Comparison of ENCODE assay signal across 1 cellular context in the genomic region with DNA sequence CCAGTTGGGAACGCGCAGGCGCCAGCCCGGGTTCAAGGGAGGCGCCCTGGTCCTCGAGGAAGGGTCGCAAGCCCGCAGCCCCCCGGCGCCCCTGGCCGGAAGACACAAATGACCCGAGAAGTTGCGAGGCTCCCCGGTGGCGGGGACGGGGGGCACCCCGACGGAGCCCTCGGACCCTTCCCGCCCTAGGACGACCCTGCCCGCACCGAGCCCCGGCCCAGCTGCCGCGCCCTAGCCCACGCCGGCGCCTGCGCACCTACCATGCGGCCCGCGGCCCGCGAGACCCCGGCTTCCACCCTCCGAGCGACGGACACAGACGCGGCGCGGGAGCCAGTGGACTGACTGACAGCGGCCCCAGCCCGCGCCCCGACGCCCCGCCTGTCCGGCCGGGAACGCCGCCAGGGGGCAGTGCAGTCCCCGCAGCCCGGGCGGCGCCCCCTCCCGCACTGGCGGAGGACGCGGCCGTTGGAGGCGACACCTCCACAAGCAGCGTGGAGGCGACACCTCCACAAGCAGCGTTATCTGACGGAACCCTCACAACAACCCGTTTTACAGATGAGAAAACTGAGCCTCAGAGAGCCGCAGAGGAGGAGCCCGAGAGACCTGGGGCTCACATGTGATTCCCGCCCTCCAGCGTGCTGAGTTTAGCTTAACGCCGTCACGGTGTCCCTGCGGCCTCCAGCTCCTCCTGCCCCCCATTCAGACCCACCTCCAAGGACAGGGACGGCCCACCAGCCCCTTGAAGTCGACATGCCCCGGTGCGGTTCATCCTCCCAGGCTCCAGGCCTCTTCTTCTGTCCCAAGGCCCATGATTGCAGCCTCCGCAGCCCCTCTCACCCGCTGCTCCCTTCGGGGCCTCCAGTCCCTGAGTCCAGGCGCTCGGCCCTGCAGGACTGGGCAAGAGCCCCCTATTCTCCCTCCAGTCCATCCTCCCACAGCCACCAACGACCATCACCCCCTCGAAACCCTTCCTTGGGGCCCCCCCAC.
TF ChIP-seq lines count a peak whose summit lies in the region.

A gene with protein sequence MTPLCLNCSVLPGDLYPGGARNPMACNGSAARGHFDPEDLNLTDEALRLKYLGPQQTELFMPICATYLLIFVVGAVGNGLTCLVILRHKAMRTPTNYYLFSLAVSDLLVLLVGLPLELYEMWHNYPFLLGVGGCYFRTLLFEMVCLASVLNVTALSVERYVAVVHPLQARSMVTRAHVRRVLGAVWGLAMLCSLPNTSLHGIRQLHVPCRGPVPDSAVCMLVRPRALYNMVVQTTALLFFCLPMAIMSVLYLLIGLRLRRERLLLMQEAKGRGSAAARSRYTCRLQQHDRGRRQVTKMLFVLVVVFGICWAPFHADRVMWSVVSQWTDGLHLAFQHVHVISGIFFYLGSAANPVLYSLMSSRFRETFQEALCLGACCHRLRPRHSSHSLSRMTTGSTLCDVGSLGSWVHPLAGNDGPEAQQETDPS (minus strand): TSS at position 347 of the 987 bp plus-strand sequence. CDS start 84 bp downstream, at position 263.

TF ChIP-seq in K562, 482 proteins besides CTCF, POLR2A, EP300 and RAD21 (continued from another document and continues in another):
- TF ChIP-seq, protein P1, sequence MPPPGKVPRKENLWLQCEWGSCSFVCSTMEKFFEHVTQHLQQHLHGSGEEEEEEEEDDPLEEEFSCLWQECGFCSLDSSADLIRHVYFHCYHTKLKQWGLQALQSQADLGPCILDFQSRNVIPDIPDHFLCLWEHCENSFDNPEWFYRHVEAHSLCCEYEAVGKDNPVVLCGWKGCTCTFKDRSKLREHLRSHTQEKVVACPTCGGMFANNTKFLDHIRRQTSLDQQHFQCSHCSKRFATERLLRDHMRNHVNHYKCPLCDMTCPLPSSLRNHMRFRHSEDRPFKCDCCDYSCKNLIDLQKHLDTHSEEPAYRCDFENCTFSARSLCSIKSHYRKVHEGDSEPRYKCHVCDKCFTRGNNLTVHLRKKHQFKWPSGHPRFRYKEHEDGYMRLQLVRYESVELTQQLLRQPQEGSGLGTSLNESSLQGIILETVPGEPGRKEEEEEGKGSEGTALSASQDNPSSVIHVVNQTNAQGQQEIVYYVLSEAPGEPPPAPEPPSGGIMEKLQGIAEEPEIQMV (tag; conservative IDR thresholded peaks at IDR 0.05; ENCODE audit: low read depth) = no peak
- TF ChIP-seq, protein P2, sequence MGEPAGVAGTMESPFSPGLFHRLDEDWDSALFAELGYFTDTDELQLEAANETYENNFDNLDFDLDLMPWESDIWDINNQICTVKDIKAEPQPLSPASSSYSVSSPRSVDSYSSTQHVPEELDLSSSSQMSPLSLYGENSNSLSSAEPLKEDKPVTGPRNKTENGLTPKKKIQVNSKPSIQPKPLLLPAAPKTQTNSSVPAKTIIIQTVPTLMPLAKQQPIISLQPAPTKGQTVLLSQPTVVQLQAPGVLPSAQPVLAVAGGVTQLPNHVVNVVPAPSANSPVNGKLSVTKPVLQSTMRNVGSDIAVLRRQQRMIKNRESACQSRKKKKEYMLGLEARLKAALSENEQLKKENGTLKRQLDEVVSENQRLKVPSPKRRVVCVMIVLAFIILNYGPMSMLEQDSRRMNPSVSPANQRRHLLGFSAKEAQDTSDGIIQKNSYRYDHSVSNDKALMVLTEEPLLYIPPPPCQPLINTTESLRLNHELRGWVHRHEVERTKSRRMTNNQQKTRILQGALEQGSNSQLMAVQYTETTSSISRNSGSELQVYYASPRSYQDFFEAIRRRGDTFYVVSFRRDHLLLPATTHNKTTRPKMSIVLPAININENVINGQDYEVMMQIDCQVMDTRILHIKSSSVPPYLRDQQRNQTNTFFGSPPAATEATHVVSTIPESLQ (CRISPR knock-in tag; IDR thresholded peaks at IDR 0.05) = no peak
- no peak for TF ChIP-seq TCF7 (IDR thresholded peaks at IDR 0.05; ENCODE audit: borderline replicate concordance)
- TF ChIP-seq KDM1A (IDR thresholded peaks at IDR 0.05) = peak; percentile 68 to 82
- peak in 2 of 3 experiments; percentile 7 to 29 for TF ChIP-seq YY1 (IDR thresholded peaks at IDR 0.05; ENCODE audit: borderline replicate concordance in 1 of 3, control insufficient read depth in 1 of 3, extremely low read depth in 1 of 3, insufficient read depth in 3 of 3, insufficient read length in 1 of 3, insufficient replicate concordance in 2 of 3, low read depth in 1 of 3, low read length in 2 of 3)
- TF ChIP-seq, protein P3, sequence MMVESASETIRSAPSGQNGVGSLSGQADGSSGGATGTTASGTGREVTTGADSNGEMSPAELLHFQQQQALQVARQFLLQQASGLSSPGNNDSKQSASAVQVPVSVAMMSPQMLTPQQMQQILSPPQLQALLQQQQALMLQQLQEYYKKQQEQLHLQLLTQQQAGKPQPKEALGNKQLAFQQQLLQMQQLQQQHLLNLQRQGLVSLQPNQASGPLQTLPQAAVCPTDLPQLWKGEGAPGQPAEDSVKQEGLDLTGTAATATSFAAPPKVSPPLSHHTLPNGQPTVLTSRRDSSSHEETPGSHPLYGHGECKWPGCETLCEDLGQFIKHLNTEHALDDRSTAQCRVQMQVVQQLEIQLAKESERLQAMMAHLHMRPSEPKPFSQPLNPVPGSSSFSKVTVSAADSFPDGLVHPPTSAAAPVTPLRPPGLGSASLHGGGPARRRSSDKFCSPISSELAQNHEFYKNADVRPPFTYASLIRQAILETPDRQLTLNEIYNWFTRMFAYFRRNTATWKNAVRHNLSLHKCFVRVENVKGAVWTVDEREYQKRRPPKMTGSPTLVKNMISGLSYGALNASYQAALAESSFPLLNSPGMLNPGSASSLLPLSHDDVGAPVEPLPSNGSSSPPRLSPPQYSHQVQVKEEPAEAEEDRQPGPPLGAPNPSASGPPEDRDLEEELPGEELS (CRISPR knock-in tag; IDR thresholded peaks at IDR 0.05; ENCODE audit: borderline replicate concordance) = no peak
- no peak for TF ChIP-seq SUPT5H (IDR thresholded peaks at IDR 0.05)
- no peak for TF ChIP-seq CAMTA2 (CRISPR knock-in tag; conservative IDR thresholded peaks at IDR 0.05)
- TF ChIP-seq RBFOX2 (IDR thresholded peaks at IDR 0.05; ENCODE audit: low read depth, low read length) = peak; percentile 53
- TF ChIP-seq, protein P4, sequence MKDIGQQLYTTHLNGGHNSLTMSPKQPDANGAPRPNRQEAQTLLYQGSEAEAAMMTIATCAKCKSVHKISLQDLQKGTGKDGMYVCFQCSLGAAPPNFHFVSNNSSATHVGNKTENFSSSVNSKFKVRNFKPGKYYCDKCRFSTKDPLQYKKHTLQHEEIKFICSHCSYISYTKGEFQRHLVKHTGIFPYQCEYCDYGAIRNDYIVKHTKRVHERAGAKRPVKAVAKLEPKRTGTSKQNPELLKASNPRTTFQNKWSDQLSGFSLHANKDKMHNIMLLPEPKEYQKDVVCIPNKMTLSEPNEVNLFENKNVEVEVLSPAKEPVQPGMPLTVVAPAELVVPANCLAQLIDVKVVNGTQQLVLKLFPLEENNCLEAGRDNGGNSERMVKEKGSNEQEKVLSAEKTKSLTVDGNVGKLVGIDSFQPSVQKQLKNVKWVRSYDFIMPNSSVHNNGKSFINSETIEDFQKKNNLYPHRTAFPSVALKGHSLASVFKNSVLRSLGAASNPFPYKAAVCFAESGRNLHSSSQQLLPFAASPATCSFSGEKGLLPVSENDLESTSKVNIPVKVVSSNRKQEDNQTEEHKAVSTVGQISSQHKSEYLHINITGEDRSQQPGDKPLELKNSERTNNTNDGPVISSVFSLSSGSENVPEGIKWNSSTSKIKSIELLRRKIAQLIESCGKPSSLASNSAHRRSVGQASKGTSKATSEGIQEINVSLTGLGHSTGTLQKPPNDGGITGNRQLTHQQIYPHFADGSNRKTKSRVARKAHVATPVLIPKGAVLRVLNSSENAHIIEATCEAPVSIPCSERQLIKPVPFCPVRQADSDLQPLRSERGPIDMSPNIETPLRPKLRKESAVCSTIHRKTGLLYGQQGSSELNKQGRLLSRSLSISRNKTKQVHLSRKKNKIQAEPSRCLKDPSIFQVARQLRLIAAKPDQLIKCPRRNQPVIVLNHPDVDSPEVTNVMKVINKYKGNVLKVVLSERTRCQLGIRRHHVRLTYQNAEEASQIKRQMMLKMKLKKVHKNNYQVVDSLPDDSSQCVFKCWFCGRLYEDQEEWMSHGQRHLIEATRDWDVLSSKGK (CRISPR knock-in tag; IDR thresholded peaks at IDR 0.05) = no peak
- peak; percentile 67; the same call in 1 of the 2 replicates for TF ChIP-seq NCOA6 (IDR thresholded peaks at IDR 0.05)
- TF ChIP-seq ELF4 (CRISPR knock-in tag; IDR thresholded peaks at IDR 0.05) = no peak
- TF ChIP-seq CHD1 (IDR thresholded peaks at IDR 0.05; ENCODE audit: low read length) = no peak
- peak; percentile 44 for TF ChIP-seq MEIS2 (IDR thresholded peaks at IDR 0.05; ENCODE audit: partially characterized antibody)
- TF ChIP-seq, protein P5, sequence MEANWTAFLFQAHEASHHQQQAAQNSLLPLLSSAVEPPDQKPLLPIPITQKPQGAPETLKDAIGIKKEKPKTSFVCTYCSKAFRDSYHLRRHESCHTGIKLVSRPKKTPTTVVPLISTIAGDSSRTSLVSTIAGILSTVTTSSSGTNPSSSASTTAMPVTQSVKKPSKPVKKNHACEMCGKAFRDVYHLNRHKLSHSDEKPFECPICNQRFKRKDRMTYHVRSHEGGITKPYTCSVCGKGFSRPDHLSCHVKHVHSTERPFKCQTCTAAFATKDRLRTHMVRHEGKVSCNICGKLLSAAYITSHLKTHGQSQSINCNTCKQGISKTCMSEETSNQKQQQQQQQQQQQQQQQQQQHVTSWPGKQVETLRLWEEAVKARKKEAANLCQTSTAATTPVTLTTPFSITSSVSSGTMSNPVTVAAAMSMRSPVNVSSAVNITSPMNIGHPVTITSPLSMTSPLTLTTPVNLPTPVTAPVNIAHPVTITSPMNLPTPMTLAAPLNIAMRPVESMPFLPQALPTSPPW (CRISPR knock-in tag; IDR thresholded peaks at IDR 0.05) = peak; percentile 88
- no peak for TF ChIP-seq KDM2B (CRISPR knock-in tag; IDR thresholded peaks at IDR 0.05)
- TF ChIP-seq, protein P6, sequence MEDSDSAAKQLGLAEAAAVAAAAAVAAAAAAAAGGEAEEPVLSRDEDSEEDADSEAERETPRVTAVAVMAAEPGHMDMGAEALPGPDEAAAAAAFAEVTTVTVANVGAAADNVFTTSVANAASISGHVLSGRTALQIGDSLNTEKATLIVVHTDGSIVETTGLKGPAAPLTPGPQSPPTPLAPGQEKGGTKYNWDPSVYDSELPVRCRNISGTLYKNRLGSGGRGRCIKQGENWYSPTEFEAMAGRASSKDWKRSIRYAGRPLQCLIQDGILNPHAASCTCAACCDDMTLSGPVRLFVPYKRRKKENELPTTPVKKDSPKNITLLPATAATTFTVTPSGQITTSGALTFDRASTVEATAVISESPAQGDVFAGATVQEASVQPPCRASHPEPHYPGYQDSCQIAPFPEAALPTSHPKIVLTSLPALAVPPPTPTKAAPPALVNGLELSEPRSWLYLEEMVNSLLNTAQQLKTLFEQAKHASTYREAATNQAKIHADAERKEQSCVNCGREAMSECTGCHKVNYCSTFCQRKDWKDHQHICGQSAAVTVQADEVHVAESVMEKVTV (CRISPR knock-in tag; IDR thresholded peaks at IDR 0.05) = peak; percentile 71
- no peak for TF ChIP-seq ZNF165 (CRISPR knock-in tag; IDR thresholded peaks at IDR 0.05; ENCODE audit: borderline replicate concordance)
- peak; percentile 72 to 74 for TF ChIP-seq NRF1 (conservative IDR thresholded peaks at IDR 0.05 in 1 of 2, IDR thresholded peaks at IDR 0.05 in 1 of 2)
- TF ChIP-seq JUN (IDR thresholded peaks at IDR 0.05; ENCODE audit: borderline replicate concordance, low read depth, low read length) = no peak
- TF ChIP-seq JUN (CRISPR knock-in tag; IDR thresholded peaks at IDR 0.05; ENCODE audit: borderline replicate concordance) = no peak
- TF ChIP-seq, protein P7, sequence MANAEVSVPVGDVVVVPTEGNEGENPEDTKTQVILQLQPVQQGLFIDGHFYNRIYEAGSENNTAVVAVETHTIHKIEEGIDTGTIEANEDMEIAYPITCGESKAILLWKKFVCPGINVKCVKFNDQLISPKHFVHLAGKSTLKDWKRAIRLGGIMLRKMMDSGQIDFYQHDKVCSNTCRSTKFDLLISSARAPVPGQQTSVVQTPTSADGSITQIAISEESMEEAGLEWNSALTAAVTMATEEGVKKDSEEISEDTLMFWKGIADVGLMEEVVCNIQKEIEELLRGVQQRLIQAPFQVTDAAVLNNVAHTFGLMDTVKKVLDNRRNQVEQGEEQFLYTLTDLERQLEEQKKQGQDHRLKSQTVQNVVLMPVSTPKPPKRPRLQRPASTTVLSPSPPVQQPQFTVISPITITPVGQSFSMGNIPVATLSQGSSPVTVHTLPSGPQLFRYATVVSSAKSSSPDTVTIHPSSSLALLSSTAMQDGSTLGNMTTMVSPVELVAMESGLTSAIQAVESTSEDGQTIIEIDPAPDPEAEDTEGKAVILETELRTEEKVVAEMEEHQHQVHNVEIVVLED (CRISPR knock-in tag; IDR thresholded peaks at IDR 0.05) = no peak
- TF ChIP-seq, protein P8, sequence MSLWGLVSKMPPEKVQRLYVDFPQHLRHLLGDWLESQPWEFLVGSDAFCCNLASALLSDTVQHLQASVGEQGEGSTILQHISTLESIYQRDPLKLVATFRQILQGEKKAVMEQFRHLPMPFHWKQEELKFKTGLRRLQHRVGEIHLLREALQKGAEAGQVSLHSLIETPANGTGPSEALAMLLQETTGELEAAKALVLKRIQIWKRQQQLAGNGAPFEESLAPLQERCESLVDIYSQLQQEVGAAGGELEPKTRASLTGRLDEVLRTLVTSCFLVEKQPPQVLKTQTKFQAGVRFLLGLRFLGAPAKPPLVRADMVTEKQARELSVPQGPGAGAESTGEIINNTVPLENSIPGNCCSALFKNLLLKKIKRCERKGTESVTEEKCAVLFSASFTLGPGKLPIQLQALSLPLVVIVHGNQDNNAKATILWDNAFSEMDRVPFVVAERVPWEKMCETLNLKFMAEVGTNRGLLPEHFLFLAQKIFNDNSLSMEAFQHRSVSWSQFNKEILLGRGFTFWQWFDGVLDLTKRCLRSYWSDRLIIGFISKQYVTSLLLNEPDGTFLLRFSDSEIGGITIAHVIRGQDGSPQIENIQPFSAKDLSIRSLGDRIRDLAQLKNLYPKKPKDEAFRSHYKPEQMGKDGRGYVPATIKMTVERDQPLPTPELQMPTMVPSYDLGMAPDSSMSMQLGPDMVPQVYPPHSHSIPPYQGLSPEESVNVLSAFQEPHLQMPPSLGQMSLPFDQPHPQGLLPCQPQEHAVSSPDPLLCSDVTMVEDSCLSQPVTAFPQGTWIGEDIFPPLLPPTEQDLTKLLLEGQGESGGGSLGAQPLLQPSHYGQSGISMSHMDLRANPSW (CRISPR knock-in tag; IDR thresholded peaks at IDR 0.05) = no peak
- no peak for TF ChIP-seq RBM34 (IDR thresholded peaks at IDR 0.05; ENCODE audit: borderline replicate concordance, insufficient read depth, low read length)
- TF ChIP-seq SMAD4 (CRISPR knock-in tag; conservative IDR thresholded peaks at IDR 0.05) = peak; percentile 70
- TF ChIP-seq WHSC1 (IDR thresholded peaks at IDR 0.05; ENCODE audit: low read length) = no peak
- TF ChIP-seq, protein P9, sequence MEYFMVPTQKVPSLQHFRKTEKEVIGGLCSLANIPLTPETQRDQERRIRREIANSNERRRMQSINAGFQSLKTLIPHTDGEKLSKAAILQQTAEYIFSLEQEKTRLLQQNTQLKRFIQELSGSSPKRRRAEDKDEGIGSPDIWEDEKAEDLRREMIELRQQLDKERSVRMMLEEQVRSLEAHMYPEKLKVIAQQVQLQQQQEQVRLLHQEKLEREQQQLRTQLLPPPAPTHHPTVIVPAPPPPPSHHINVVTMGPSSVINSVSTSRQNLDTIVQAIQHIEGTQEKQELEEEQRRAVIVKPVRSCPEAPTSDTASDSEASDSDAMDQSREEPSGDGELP (CRISPR knock-in tag; IDR thresholded peaks at IDR 0.05; ENCODE audit: borderline replicate concordance) = peak; percentile 55; the same call in 1 of the 2 replicates
- TF ChIP-seq TAF15 (IDR thresholded peaks at IDR 0.05; ENCODE audit: low read depth, low read length) = no peak
- no peak for TF ChIP-seq HDAC1 (IDR thresholded peaks at IDR 0.05)
- TF ChIP-seq ADNP (tag; IDR thresholded peaks at IDR 0.05) = peak; percentile 71
- TF ChIP-seq CTBP1 (IDR thresholded peaks at IDR 0.05; ENCODE audit: borderline replicate concordance) = peak; percentile 73; the same call in 1 of the 2 replicates
- TF ChIP-seq BCOR (IDR thresholded peaks at IDR 0.05) = peak; percentile 94
